ENCODE assay signal across 26 cellular contexts in the genomic region with DNA sequence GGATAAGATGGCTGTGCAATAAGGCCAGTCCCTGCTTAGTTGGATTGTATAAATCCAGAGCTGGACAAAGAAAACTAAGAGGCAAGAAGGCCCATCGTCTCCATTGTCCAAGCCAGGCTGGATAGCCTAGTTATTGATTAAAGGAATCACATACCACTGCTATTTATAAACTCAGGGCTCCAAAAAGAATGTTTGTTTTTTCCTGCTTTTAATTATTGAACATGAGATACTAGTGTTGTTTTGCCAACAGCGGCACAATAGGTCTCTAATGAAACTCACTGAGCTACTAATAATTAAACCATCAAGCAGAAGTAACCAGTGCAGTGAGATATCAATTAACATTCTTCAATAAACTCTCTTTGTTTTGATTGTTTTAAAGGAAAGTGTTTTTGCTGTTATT.
"Had no signal": no experiment of that assay in that cellular context is flagged by ENCODE, and none has a peak within 500 bp of the region (broad histone marks: within the 10 kb centered on the region; RNA-seq: fewer than 3 reads in every experiment).

No MANE protein-coding gene starts in this region.

- H3K4me1 ChIP-seq: heart right ventricle, left lung, lower lobe of right lung, psoas muscle, right atrium auricular region, right lobe of liver, stomach, suprapubic skin, tibial artery, vagina had no signal

- H3K27me3 ChIP-seq: heart right ventricle, hepatocyte, left lung, pancreas, right atrium auricular region, right lobe of liver, stomach, suprapubic skin, tibial artery, vagina had no signal

- H3K9me3 Mint-ChIP-seq: type B pancreatic cell had no signal

- H3K36me3 ChIP-seq: heart right ventricle, left lung, lower lobe of right lung, pancreas, right atrium auricular region, right lobe of liver, stomach, suprapubic skin, thoracic aorta, tibial artery, vagina had no signal

- H3K27ac Mint-ChIP-seq: naive B cell; natural killer cell; stimulated activated naive B cell treated with anti-CD40 and anti-IgM and Interleukin-4, amounts not matched to agents 10 μg/mL and 1 μg/mL and 100 μg/mL, for 72 hours; type B pancreatic cell had no signal

- H3K4me1 Mint-ChIP-seq: naive B cell; natural killer cell; stimulated activated naive B cell treated with anti-CD40 and anti-IgM and Interleukin-4, amounts not matched to agents 10 μg/mL and 1 μg/mL and 100 μg/mL, for 72 hours had no signal

- FAIRE-seq: keratinocyte, pancreas had no signal

- H3K4me3 Mint-ChIP-seq: natural killer cell; stimulated activated naive B cell treated with anti-CD40 and anti-IgM and Interleukin-4, amounts not matched to agents 10 μg/mL and 1 μg/mL and 100 μg/mL, for 72 hours; type B pancreatic cell had no signal

- DNase-seq: heart right ventricle; left cardiac atrium; left lung; lower lobe of right lung; mammary epithelial cell; mesenchymal stem cell; naive B cell; natural killer cell; pancreas; posterior cingulate gyrus; psoas muscle; right lobe of liver; stimulated activated CD4-positive, alpha-beta T cell treated with anti-CD3 and anti-CD28 coated beads, Interleukin-1b, Interleukin-23, amount 100 ng/mL, for 48 hours; stimulated activated CD4-positive, alpha-beta T cell treated with anti-CD3 and anti-CD28 coated beads, Interleukin-4, amount 100 ng/mL, for 1 hour; stimulated activated naive B cell treated with anti-CD40 and anti-IgM and Interleukin-4, amounts not matched to agents 10 μg/mL and 1 μg/mL and 100 μg/mL, for 72 hours; stimulated activated naive CD8-positive, alpha-beta T cell treated with anti-CD3 and anti-CD28 coated beads, Interleukin-15, Interleukin-2, amounts not matched to agents 100 U/mL and 50 U/mL, for 24 hours; stomach; tibial artery had no signal

- H3K4me3 ChIP-seq: heart right ventricle, hepatocyte, left lung, lower lobe of right lung, pancreas, psoas muscle, right atrium auricular region, right lobe of liver, smooth muscle cell, stomach, suprapubic skin, thoracic aorta, tibial artery, vagina had no signal

- H3K9me3 ChIP-seq: lower lobe of right lung, pancreas, psoas muscle, suprapubic skin, thoracic aorta, vagina had no signal

- H3K27ac ChIP-seq: heart right ventricle, hepatocyte, left lung, lower lobe of right lung, psoas muscle, right atrium auricular region, right lobe of liver, stomach, suprapubic skin, thoracic aorta, tibial artery, vagina had no signal

- H3K36me3 Mint-ChIP-seq: naive B cell; natural killer cell; stimulated activated naive B cell treated with anti-CD40 and anti-IgM and Interleukin-4, amounts not matched to agents 10 μg/mL and 1 μg/mL and 100 μg/mL, for 72 hours; type B pancreatic cell had no signal

- H3K27me3 Mint-ChIP-seq: stimulated activated naive B cell treated with anti-CD40 and anti-IgM and Interleukin-4, amounts not matched to agents 10 μg/mL and 1 μg/mL and 100 μg/mL, for 72 hours had no signal
